ENCODE assay signal across 8 cellular contexts in the genomic region with DNA sequence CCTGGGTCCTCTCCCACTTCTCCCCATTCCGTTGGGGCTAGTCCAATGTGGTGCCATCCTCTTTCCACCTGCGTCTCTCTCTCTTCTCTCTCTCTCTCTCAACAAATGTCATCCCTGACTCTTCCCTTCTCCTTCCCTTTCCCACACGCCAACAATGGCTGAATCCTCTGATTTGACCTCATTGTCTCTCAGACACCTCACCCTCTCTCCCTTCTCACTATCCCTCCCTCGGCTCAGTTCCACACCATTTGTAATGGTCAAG. TPM values are rescaled to one million over a fixed set of nuclear protein-coding genes. Genes with fewer than 3 reads are reported as not detected.
A peak's percentile ranks its signal among the peaks of the same experiment; 100 is the strongest.
DNase-seq lines count a peak whose midpoint lies in the region; ATAC-seq and TF ChIP-seq lines count a peak whose summit lies in the region.

No MANE protein-coding gene starts in this region.

- H2AFZ ChIP-seq in PC-3 (ENCODE audit: low read length) (peak overlapping the region; percentile 99), trophoblast cell (ENCODE audit: insufficient read depth, low read length, poor library complexity) (peak overlapping the region; percentile 70)

- no peak overlapping the region for H2BK12ac ChIP-seq in trophoblast cell (ENCODE audit: low read length)

- H3K4ac ChIP-seq in trophoblast cell (ENCODE audit: low read depth, low read length) = no peak overlapping the region

- H2BK5ac ChIP-seq in trophoblast cell (ENCODE audit: low read depth, low read length, poor library complexity) = no peak overlapping the region

- H3K9me2 ChIP-seq in DOHH2 (replicated peaks; ENCODE audit: control insufficient read depth, low read length) (no peaks in the 10 kb centered on the region), PC-3 (replicated peaks; ENCODE audit: low read length) (no peaks in the 10 kb centered on the region)

- no peak overlapping the region for H2BK120ac ChIP-seq in trophoblast cell (ENCODE audit: insufficient read depth, low read length, poor library complexity)

- TF ChIP-seq CTCF in DOHH2 (IDR thresholded peaks at IDR 0.05; ENCODE audit: low read depth, low read length, poor library complexity, severe bottlenecking) (no peak), PC-3 (conservative IDR thresholded peaks at IDR 0.05; ENCODE audit: low read depth, low read length) (no peak)

- H4K12ac ChIP-seq in trophoblast cell (ENCODE audit: low read depth, low read length) = peak overlapping the region; percentile 76

- H3K27ac ChIP-seq in DOHH2 (ENCODE audit: low read depth, low read length) (no peak overlapping the region), PC-3 (ENCODE audit: low read length) (no peak overlapping the region), epithelial cell of prostate (peak overlapping the region; percentile 77), trophoblast cell (ENCODE audit: low read depth, low read length) (peak overlapping the region; percentile 24)

- H3K79me2 ChIP-seq in DOHH2 (ENCODE audit: control insufficient read depth, low read length) (peaks cover 15% of the 10 kb centered on the region), PC-3 (ENCODE audit: low read length) (peaks cover 7% of the 10 kb centered on the region; the same call in 1 of the 2 replicates), trophoblast cell (ENCODE audit: control insufficient read depth, insufficient read depth, low read length, poor library complexity) (peaks cover 5% of the 10 kb centered on the region)

- intact Hi-C loops in PC-3 (cut with micrococcal nuclease) (loop anchor here (5.0 kb wide), 1 partner anchor 44 kb away; no protein-coding TSS in a partner anchor), left colon (cut with DNase I, micrococcal nuclease) (no loop called here)

- no peaks in the 10 kb centered on the region; the same call in 1 of the 2 replicates for H3K36me3 ChIP-seq in DOHH2 (ENCODE audit: control insufficient read depth, low read length)
- no peaks in the 10 kb centered on the region for H3K36me3 ChIP-seq in PC-3 (ENCODE audit: low read depth, low read length)
- H3K36me3 ChIP-seq in trophoblast cell (ENCODE audit: control insufficient read depth in 1 of 2, insufficient read depth in 2 of 2, low read length in 2 of 2) = no peaks in the 10 kb centered on the region

- 0 out of 2 replicates have a peak, but pooled peaks cover 3% of the 10 kb centered on the region for H3K27me3 ChIP-seq in DOHH2 (ENCODE audit: control insufficient read depth, low read length)
- no peaks in the 10 kb centered on the region for H3K27me3 ChIP-seq in PC-3 (ENCODE audit: low read length)
- H3K27me3 ChIP-seq in trophoblast cell (ENCODE audit: insufficient read depth, low read length) = no peaks in the 10 kb centered on the region

- peaks cover 7% of the 10 kb centered on the region for H3K79me1 ChIP-seq in trophoblast cell (ENCODE audit: low read length)

- no peak overlapping the region for H3K23ac ChIP-seq in trophoblast cell (ENCODE audit: low read length)

- H3K4me1 ChIP-seq in DOHH2 (ENCODE audit: control insufficient read depth, low read length) (peaks cover 16% of the 10 kb centered on the region), PC-3 (ENCODE audit: insufficient read depth, low read length) (peaks cover 12% of the 10 kb centered on the region), trophoblast cell (ENCODE audit: control insufficient read depth in 1 of 2, insufficient read depth in 2 of 2, low read length in 2 of 2) (peaks cover 0 to 2% of the 10 kb centered on the region in 2 experiments)

- no peaks in the 10 kb centered on the region for H3K9me3 ChIP-seq in DOHH2 (ENCODE audit: control insufficient read depth, insufficient read depth, low read length)
- H3K9me3 ChIP-seq in PC-3 (ENCODE audit: low read length) = no peaks in the 10 kb centered on the region
- no peaks in the 10 kb centered on the region for H3K9me3 ChIP-seq in trophoblast cell (ENCODE audit: insufficient read depth, low read depth, low read length)

- no peaks in the 10 kb centered on the region for H3F3A ChIP-seq in DOHH2 (ENCODE audit: control insufficient read depth, insufficient read depth)
- no peaks in the 10 kb centered on the region for H3F3A ChIP-seq in PC-3 (ENCODE audit: low read length, unreplicated experiment)

- CTCF ChIA-PET in PC-3 (lab: Charles Lee) = no interaction called here

- ATAC-seq in PC-3 (no peak), left colon (no peak), HG03521 (IDR thresholded peaks at IDR 0.05; ENCODE audit: unreplicated experiment) (no peak)

- peak overlapping the region; percentile 50; the same call in 1 of the 2 replicates for H3K9ac ChIP-seq in PC-3 (ENCODE audit: low read length)
- H3K9ac ChIP-seq in trophoblast cell (ENCODE audit: low read length) = no peak overlapping the region

- WGBS in trophoblast cell (ENCODE audit: extremely low coverage, insufficient coverage, insufficient read length) = no CpG with 5 or more reads among the region's 4 CpGs

- DNase-seq in PC-3 (no peak), epithelial cell of prostate (ENCODE audit: low read depth, low spot score) (no peak), trophoblast cell (no peak), left colon (no peak), NCI-H1930 (lab: John Stamatoyannopoulos, UW) (no peak)
- no peak for DNase-seq in effector CD8-positive, alpha-beta T cell (lab: John Stamatoyannopoulos, UW)

- no peak overlapping the region for H2AK5ac ChIP-seq in trophoblast cell (ENCODE audit: low read length)

- peak overlapping the region; percentile 94 for H4K8ac ChIP-seq in trophoblast cell (ENCODE audit: low read depth, low read length)

- POLR2A ChIA-PET in PC-3 (lab: Charles Lee; ENCODE audit: unreplicated experiment) = interaction anchor here (0.6 to 1.0 kb wide), 5 partner anchors 15 to 90 kb away, joined by 3 to 23 read pairs (median 5); a partner anchor contains a TSS

- H3K4me3 ChIP-seq in DOHH2 (ENCODE audit: low read length) (peak overlapping the region; percentile 100), PC-3 (ENCODE audit: low read length) (peak overlapping the region; percentile 96), trophoblast cell (ENCODE audit: low read depth, low read length) (peak overlapping the region; percentile 71)

- H3K14ac ChIP-seq in trophoblast cell (ENCODE audit: low read length) = peak overlapping the region; percentile 67

- peak overlapping the region; percentile 67 for H4K91ac ChIP-seq in trophoblast cell (ENCODE audit: low read depth, low read length)

- BruUV-seq in PC-3 (replicated peaks; lab: Mats Ljungman, UMichigan) = no TSS peak

- H4K20me1 ChIP-seq in DOHH2 (ENCODE audit: control insufficient read depth, insufficient read depth, low read depth, low read length) (no peaks in the 10 kb centered on the region), PC-3 (ENCODE audit: low read length) (no peaks in the 10 kb centered on the region)

- H3K4me2 ChIP-seq in DOHH2 (ENCODE audit: low read length) (peak overlapping the region; percentile 84), PC-3 (ENCODE audit: low read length) (peak overlapping the region; percentile 98), trophoblast cell (ENCODE audit: low read length) (peak overlapping the region; percentile 72)

- H3K18ac ChIP-seq in trophoblast cell (ENCODE audit: low read length) = no peak overlapping the region

RNA-seq across cellular contexts. Expression of a gene that starts 0.6 kb away (rescaled TPM):
- total RNA-seq in PC-3 (2014; rRNA removed) = 7.4 and 10.1 TPM in 2 replicates
- 4.4 and 4.8 TPM in 2 replicates for polyA plus RNA-seq in trophoblast cell (2013)
- total RNA-seq in left colon = 1 to 10 TPM; 5.7 to 8.3 TPM

RNA-seq across cellular contexts. Expression of a gene that starts 22.8 kb away (rescaled TPM):
- total RNA-seq in PC-3 (2014; rRNA removed) (33.9 and 35.5 TPM in 2 replicates), left colon (10 to 100 TPM; 35.1 to 41.6 TPM)
- polyA plus RNA-seq in trophoblast cell (2013) = 25.0 and 25.5 TPM in 2 replicates

Comparison
In these comparisons a context has a peak if more than half of its experiments do, and no peak if none do; other contexts are left out.
1. H3K27ac ChIP-seq: peak in epithelial cell of prostate (single experiment) and trophoblast cell (single experiment); none in DOHH2 (single experiment) and PC-3 (single experiment).
2. Peak in every context shown above with its lines, with median percentiles within 50 percentile points of each other: H3K4me2 ChIP-seq and H3K4me3 ChIP-seq.